In genomic region chr11:66327171-66328035, GRCh38 we compare ENCODE assay signal across 6 cellular contexts. TPM values are rescaled to one million over a fixed set of nuclear protein-coding genes. Genes with fewer than 3 reads are reported as not detected.
DNase-seq lines count a peak whose midpoint lies in the region; ATAC-seq and TF ChIP-seq lines count a peak whose summit lies in the region.

No MANE protein-coding gene starts in this region.

- peak overlapping the region; percentile 67 to 93 (median 83) for H3K9ac ChIP-seq in BLaER1 treated with 17β-estradiol and CSF1 and Interleukin-3, amounts not matched to agents 10 nM and 100 nM

- peak overlapping the region; percentile 74 to 98 (median 92) for H3K4me2 ChIP-seq in BLaER1 treated with 17β-estradiol and CSF1 and Interleukin-3, amounts not matched to agents 10 nM and 100 nM

- H3K9me3 Mint-ChIP-seq in activated CD4-positive, alpha-beta memory T cell treated with anti-CD3 and anti-CD28 coated beads, Interleukin-2, amount 10 ng/mL, durations not matched to agents 7 days and 5 days = no peaks in the 10 kb centered on the region

- peaks cover 0 to 13% (median 0%) of the 10 kb centered on the region in 11 experiments; a peak in 8 of 22 replicates for H3K36me3 ChIP-seq in BLaER1 treated with 17β-estradiol and CSF1 and Interleukin-3, amounts not matched to agents 10 nM and 100 nM
- H3K36me3 ChIP-seq in left lung = peaks cover 0 to 8% of the 10 kb centered on the region in 2 donors

- CTCF ChIA-PET in activated CD4-positive, alpha-beta memory T cell treated with anti-CD3 and anti-CD28 coated beads, Interleukin-2, amount 10 ng/mL, durations not matched to agents 7 days and 5 days (lab: Charles Lee) = interaction anchor here (3.9 kb wide), 1 partner anchor 15 kb away, joined by 44 read pairs; no protein-coding TSS in a partner anchor

- no peak for TF ChIP-seq CTCF in left lung (IDR thresholded peaks at IDR 0.05)

- no peak overlapping the region for H3K4me3 Mint-ChIP-seq in activated CD4-positive, alpha-beta memory T cell treated with anti-CD3 and anti-CD28 coated beads, Interleukin-2, amount 10 ng/mL, durations not matched to agents 7 days and 5 days

- intact Hi-C loops in left lung (cut with DNase I) = no loop called here

- peaks cover 30% of the 10 kb centered on the region for H3K4me1 Mint-ChIP-seq in activated CD4-positive, alpha-beta memory T cell treated with anti-CD3 and anti-CD28 coated beads, Interleukin-2, amount 10 ng/mL, durations not matched to agents 7 days and 5 days

- H4K20me1 ChIP-seq in BLaER1 treated with 17β-estradiol and CSF1 and Interleukin-3, amounts not matched to agents 10 nM and 100 nM = peaks cover 0 to 7% (median 0%) of the 10 kb centered on the region in 11 experiments; a peak in 1 of 22 replicates

- H3K36me3 Mint-ChIP-seq in activated CD4-positive, alpha-beta memory T cell treated with anti-CD3 and anti-CD28 coated beads, Interleukin-2, amount 10 ng/mL, durations not matched to agents 7 days and 5 days (ENCODE audit: low read depth) = no peaks in the 10 kb centered on the region

- DNase-seq in activated CD4-positive, alpha-beta memory T cell treated with anti-CD3 and anti-CD28 coated beads, Interleukin-2, amount 10 ng/mL, durations not matched to agents 7 days and 5 days = no peak
- DNase-seq in left lung (peak in 1 of 2 donors; percentile 54), NCI-H526 treated with DMSO at 0.1 percent for 48 hours (lab: John Stamatoyannopoulos, UW) (no peak)
- DNase-seq in stimulated activated naive CD4-positive, alpha-beta T cell (lab: John Stamatoyannopoulos, UW) = no peak

- H3K27ac ChIP-seq in BLaER1 treated with 17β-estradiol and CSF1 and Interleukin-3, amounts not matched to agents 10 nM and 100 nM = peak overlapping the region; percentile 63 to 100 (median 95); a peak in 21 of 22 replicates
- H3K27ac ChIP-seq in left lung = peak overlapping the region; percentile 51 to 73

- peak overlapping the region; percentile 33 for H3K27ac Mint-ChIP-seq in activated CD4-positive, alpha-beta memory T cell treated with anti-CD3 and anti-CD28 coated beads, Interleukin-2, amount 10 ng/mL, durations not matched to agents 7 days and 5 days

- POLR2A ChIA-PET in activated CD4-positive, alpha-beta memory T cell treated with anti-CD3 and anti-CD28 coated beads, Interleukin-2, amount 10 ng/mL, durations not matched to agents 7 days and 5 days (lab: Charles Lee) = interaction anchor here (2.3 kb wide), 1 partner anchor 14 kb away, joined by 30 read pairs; no protein-coding TSS in a partner anchor

- H3K4me3 ChIP-seq in BLaER1 treated with 17β-estradiol and CSF1 and Interleukin-3, amounts not matched to agents 10 nM and 100 nM = peak overlapping the region in 7 of 10 experiments; percentile 27 to 59 (median 46); a peak in 11 of 20 replicates
- no peak overlapping the region for H3K4me3 ChIP-seq in left lung

- H3K27me3 Mint-ChIP-seq in activated CD4-positive, alpha-beta memory T cell treated with anti-CD3 and anti-CD28 coated beads, Interleukin-2, amount 10 ng/mL, durations not matched to agents 7 days and 5 days = no peaks in the 10 kb centered on the region

- H3K9me3 ChIP-seq in BLaER1 treated with 17β-estradiol and CSF1 and Interleukin-3, amounts not matched to agents 10 nM and 100 nM (replicated peaks in 1 of 11) = no peaks in the 10 kb centered on the region
- no peaks in the 10 kb centered on the region for H3K9me3 ChIP-seq in left lung

- no peaks in the 10 kb centered on the region for H3K27me3 ChIP-seq in BLaER1 treated with 17β-estradiol and CSF1 and Interleukin-3, amounts not matched to agents 10 nM and 100 nM
- H3K27me3 ChIP-seq in left lung = no peaks in the 10 kb centered on the region

- ATAC-seq in left lung (peak; percentile 23), GM21447 (IDR thresholded peaks at IDR 0.05; ENCODE audit: unreplicated experiment) (no peak)

- peaks cover 53 to 94% (median 80%) of the 10 kb centered on the region in 10 experiments for H3K4me1 ChIP-seq in BLaER1 treated with 17β-estradiol and CSF1 and Interleukin-3, amounts not matched to agents 10 nM and 100 nM
- H3K4me1 ChIP-seq in left lung = peaks cover 17 to 31% of the 10 kb centered on the region in 2 donors

RNA-seq across cellular contexts. Expression of gene RIN1, which starts 8.8 kb away (rescaled TPM):
- under 1 TPM; 0.43 to 0.73 TPM for total RNA-seq in activated CD4-positive, alpha-beta memory T cell treated with anti-CD3 and anti-CD28 coated beads, Interleukin-2, amount 10 ng/mL, durations not matched to agents 7 days and 5 days
- 10 to 100 TPM in 1 of 2 donors, 1 to 10 TPM in 1; 7.1 to 10.2 TPM for total RNA-seq in left lung

RNA-seq across cellular contexts. Expression of gene CD248, which starts 10.6 kb away (rescaled TPM):
- not detected for total RNA-seq in activated CD4-positive, alpha-beta memory T cell treated with anti-CD3 and anti-CD28 coated beads, Interleukin-2, amount 10 ng/mL, durations not matched to agents 7 days and 5 days
- 10 to 100 TPM; 69.8 to 74.3 TPM for total RNA-seq in left lung

RNA-seq across cellular contexts. Expression of gene BRMS1, which starts 17.5 kb away (rescaled TPM):
- 10 to 100 TPM; 39.7 to 40.4 TPM for total RNA-seq in activated CD4-positive, alpha-beta memory T cell treated with anti-CD3 and anti-CD28 coated beads, Interleukin-2, amount 10 ng/mL, durations not matched to agents 7 days and 5 days
- 10 to 100 TPM; 28.7 to 34.3 TPM for total RNA-seq in left lung

RNA-seq across cellular contexts. Expression of gene B4GAT1, which starts 20.0 kb away (rescaled TPM):
- 1 to 10 TPM; 8.4 to 8.7 TPM for total RNA-seq in activated CD4-positive, alpha-beta memory T cell treated with anti-CD3 and anti-CD28 coated beads, Interleukin-2, amount 10 ng/mL, durations not matched to agents 7 days and 5 days
- 10 to 100 TPM; 22.9 to 29.7 TPM for total RNA-seq in left lung

RNA-seq across cellular contexts. Expression of gene TMEM151A, which starts 35.7 kb away (rescaled TPM):
- not detected for total RNA-seq in activated CD4-positive, alpha-beta memory T cell treated with anti-CD3 and anti-CD28 coated beads, Interleukin-2, amount 10 ng/mL, durations not matched to agents 7 days and 5 days
- total RNA-seq in left lung = under 1 TPM in 1 of 2 donors, not detected in 1; 0.21 TPM

Comparison
In these comparisons a context has a peak if more than half of its experiments do, and no peak if none do; other contexts are left out.
1. H3K4me3 ChIP-seq: peak in BLaER1 treated with 17β-estradiol and CSF1 and Interleukin-3, amounts not matched to agents 10 nM and 100 nM (7 of 10); none in left lung (0 of 2).
2. RNA of gene RIN1, which starts 8.8 kb away (total RNA-seq): 7.1 to 10.2 TPM in left lung; 0.43 to 0.73 TPM in activated CD4-positive, alpha-beta memory T cell treated with anti-CD3 and anti-CD28 coated beads, Interleukin-2, amount 10 ng/mL, durations not matched to agents 7 days and 5 days; every median in the first group is over 4 times any median in the second.
3. RNA of gene CD248, which starts 10.6 kb away (total RNA-seq): 69.8 to 74.3 TPM in left lung; not detected in activated CD4-positive, alpha-beta memory T cell treated with anti-CD3 and anti-CD28 coated beads, Interleukin-2, amount 10 ng/mL, durations not matched to agents 7 days and 5 days; every median in the first group is over 10 times any median in the second.